ENCODE assay signal across 18 cellular contexts in genomic region chr13:99388334-99388923, GRCh38.
DNase-seq lines count a peak whose midpoint lies in the region; ATAC-seq and TF ChIP-seq lines count a peak whose summit lies in the region.
"Had no signal": no experiment of that assay in that cellular context is flagged by ENCODE, and none has a peak within 500 bp of the region (broad histone marks: within the 10 kb centered on the region; RNA-seq: fewer than 3 reads in every experiment).

No MANE protein-coding gene starts in this region.

- H3K9me3 ChIP-seq in CD4-positive, alpha-beta memory T cell (ENCODE audit: control insufficient read depth in 1 of 2, low read length in 2 of 2): no peaks in the 10 kb centered on the region
- no peaks in the 10 kb centered on the region for H3K9me3 ChIP-seq in naive thymus-derived CD4-positive, alpha-beta T cell (ENCODE audit: control insufficient read depth in 2 of 3, low read length in 3 of 3)
- H3K9me3 ChIP-seq: left ventricle myocardium inferior, mucosa of descending colon, suprapubic skin had no signal

- peaks cover 33 to 46% of the 10 kb centered on the region in 2 donors for H3K36me3 Mint-ChIP-seq in CD14-positive monocyte
- peaks cover 12 to 13% of the 10 kb centered on the region in 2 donors for H3K36me3 Mint-ChIP-seq in CD4-positive, alpha-beta memory T cell
- H3K36me3 Mint-ChIP-seq in activated T-helper 2 cell treated with anti-CD3 and anti-CD28 coated beads, Interferon-gamma antibody, Interleukin-2, Interleukin-4, amounts not matched to agents 10 μg/mL and 5 μg/mL and 100 μg/mL, durations not matched to agents 14 hours and 24 hours and 36 hours (ENCODE audit: low read depth): peaks cover 31% of the 10 kb centered on the region
- peaks cover 0 to 16% (median 6%) of the 10 kb centered on the region in 5 donors for H3K36me3 Mint-ChIP-seq in naive thymus-derived CD4-positive, alpha-beta T cell

- intact Hi-C loops in CD14-positive monocyte (cut with micrococcal nuclease): loop anchor here (5.0 to 10.0 kb wide), 2 partner anchors 121 to 124 kb away; no protein-coding TSS in a partner anchor
- intact Hi-C loops in CD4-positive, alpha-beta memory T cell (cut with micrococcal nuclease): loop anchor here (5.0 kb wide), 1 partner anchor 211 kb away; no protein-coding TSS in a partner anchor
- intact Hi-C loops in activated T-helper 2 cell treated with anti-CD3 and anti-CD28 coated beads, Interferon-gamma antibody, Interleukin-2, Interleukin-4, amounts not matched to agents 10 μg/mL and 5 μg/mL and 100 μg/mL, durations not matched to agents 14 hours and 24 hours and 36 hours (cut with micrococcal nuclease): loop anchor here (5.0 kb wide), 1 partner anchor 109 kb away; no protein-coding TSS in a partner anchor
- intact Hi-C loops in naive thymus-derived CD4-positive, alpha-beta T cell (cut with micrococcal nuclease): loop anchor here in 1 of 2 donors (5.0 kb wide), 1 partner anchor 211 kb away; no protein-coding TSS in a partner anchor

- no peaks in the 10 kb centered on the region for H3K9me3 Mint-ChIP-seq in CD14-positive monocyte
- no peaks in the 10 kb centered on the region for H3K9me3 Mint-ChIP-seq in CD4-positive, alpha-beta memory T cell
- H3K9me3 Mint-ChIP-seq in activated T-helper 2 cell treated with anti-CD3 and anti-CD28 coated beads, Interferon-gamma antibody, Interleukin-2, Interleukin-4, amounts not matched to agents 10 μg/mL and 5 μg/mL and 100 μg/mL, durations not matched to agents 14 hours and 24 hours and 36 hours: no peaks in the 10 kb centered on the region
- peaks cover 0 to 2% (median 0%) of the 10 kb centered on the region in 11 donors for H3K9me3 Mint-ChIP-seq in naive thymus-derived CD4-positive, alpha-beta T cell

- H3K4me1 Mint-ChIP-seq in CD14-positive monocyte: peaks cover 19% of the 10 kb centered on the region
- H3K4me1 Mint-ChIP-seq in CD4-positive, alpha-beta memory T cell: peaks cover 33 to 58% (median 47%) of the 10 kb centered on the region in 4 donors
- H3K4me1 Mint-ChIP-seq in activated T-helper 2 cell treated with anti-CD3 and anti-CD28 coated beads, Interferon-gamma antibody, Interleukin-2, Interleukin-4, amounts not matched to agents 10 μg/mL and 5 μg/mL and 100 μg/mL, durations not matched to agents 14 hours and 24 hours and 36 hours (ENCODE audit: low read depth): peaks cover 41% of the 10 kb centered on the region
- H3K4me1 Mint-ChIP-seq in naive thymus-derived CD4-positive, alpha-beta T cell: peaks cover 24 to 77% (median 69%) of the 10 kb centered on the region in 7 donors

- no peaks in the 10 kb centered on the region for H3K27me3 ChIP-seq in CD4-positive, alpha-beta memory T cell (ENCODE audit: insufficient read depth, low read length)
- H3K27me3 ChIP-seq in naive thymus-derived CD4-positive, alpha-beta T cell (ENCODE audit: control insufficient read depth in 2 of 2, insufficient read depth in 2 of 2, low read length in 2 of 2): no peaks in the 10 kb centered on the region
- H3K27me3 ChIP-seq: suprapubic skin had no signal

- H3K4me1 ChIP-seq in CD4-positive, alpha-beta memory T cell (ENCODE audit: insufficient read depth, low read length): peaks cover 53% of the 10 kb centered on the region
- peaks cover 46 to 53% of the 10 kb centered on the region in 2 donors for H3K4me1 ChIP-seq in naive thymus-derived CD4-positive, alpha-beta T cell (ENCODE audit: control insufficient read depth in 2 of 2, insufficient read depth in 2 of 2, low read length in 2 of 2)
- H3K4me1 ChIP-seq: left ventricle myocardium inferior, suprapubic skin had no signal

- POLR2A ChIA-PET in CD4-positive, alpha-beta memory T cell (lab: Charles Lee; ENCODE audit: partially characterized antibody): interaction anchor here (0.9 to 11.1 kb wide), 14 partner anchors 14 to 123 kb away, joined by 3 to 350 read pairs (median 7); partner anchors contain the start of gene GPR183
- POLR2A ChIA-PET in naive thymus-derived CD4-positive, alpha-beta T cell (lab: Charles Lee): interaction anchor here (0.7 to 23.7 kb wide), 19 partner anchors 10 to 433 kb away, joined by 3 to 364 read pairs (median 9); partner anchors contain the start of genes GPR183 and UBAC2

- DNase-seq in CD14-positive monocyte (ENCODE audit: low spot score) (no peak), dermis blood vessel endothelial cell (no peak)
- no peak for DNase-seq in CD4-positive, alpha-beta memory T cell
- DNase-seq in activated T-helper 2 cell treated with anti-CD3 and anti-CD28 coated beads, Interferon-gamma antibody, Interleukin-2, Interleukin-4, amounts not matched to agents 10 μg/mL and 5 μg/mL and 100 μg/mL, durations not matched to agents 14 hours and 24 hours and 36 hours (ENCODE audit: low spot score): no peak
- DNase-seq in naive thymus-derived CD4-positive, alpha-beta T cell: no peak
- DNase-seq: activated effector memory CD4-positive, alpha-beta T cell treated with Interleukin-2 at 50 U/mL for 16 hours; DMS 273 treated with DMSO at 0.1 percent for 48 hours; left ventricle myocardium inferior; mucosa of descending colon; NCI-H2029; NCI-H510A; SHP77 treated with DMSO at 0.1 percent for 48 hours; stimulated activated CD4-positive, alpha-beta T cell treated with anti-CD3 and anti-CD28 coated beads, Interleukin-2, amount 100 ng/mL, for 24 hours; T-helper 2 cell had no signal

- TF ChIP-seq CTCF in CD14-positive monocyte (IDR thresholded peaks at IDR 0.05): no peak

- H3K27ac ChIP-seq in CD4-positive, alpha-beta memory T cell (ENCODE audit: low read depth, low read length): peak overlapping the region; percentile 30
- peak overlapping the region; percentile 85 for H3K27ac ChIP-seq in naive thymus-derived CD4-positive, alpha-beta T cell (ENCODE audit: low read depth, low read length)
- H3K27ac ChIP-seq: left ventricle myocardium inferior, suprapubic skin had no signal

- CTCF ChIA-PET in CD4-positive, alpha-beta memory T cell (lab: Charles Lee; ENCODE audit: partially characterized antibody): interaction anchor here (0.6 to 14.1 kb wide), 26 partner anchors 9 to 212 kb away, joined by 3 to 315 read pairs (median 12); partner anchors contain the start of gene GPR183
- CTCF ChIA-PET in naive thymus-derived CD4-positive, alpha-beta T cell (lab: Charles Lee): interaction anchor here (0.7 to 12.7 kb wide), 26 partner anchors 14 to 212 kb away, joined by 3 to 173 read pairs (median 8); partner anchors contain the start of gene GPR183

- peaks cover 3 to 9% (median 5%) of the 10 kb centered on the region in 3 donors for H3K27me3 Mint-ChIP-seq in CD14-positive monocyte (ENCODE audit: low read depth in 3 of 3)
- no peaks in the 10 kb centered on the region for H3K27me3 Mint-ChIP-seq in CD4-positive, alpha-beta memory T cell
- H3K27me3 Mint-ChIP-seq in activated T-helper 2 cell treated with anti-CD3 and anti-CD28 coated beads, Interferon-gamma antibody, Interleukin-2, Interleukin-4, amounts not matched to agents 10 μg/mL and 5 μg/mL and 100 μg/mL, durations not matched to agents 14 hours and 24 hours and 36 hours (ENCODE audit: low read depth): no peaks in the 10 kb centered on the region
- H3K27me3 Mint-ChIP-seq in naive thymus-derived CD4-positive, alpha-beta T cell: no peaks in the 10 kb centered on the region

- peak overlapping the region; percentile 6 to 85 (median 70) for H3K27ac Mint-ChIP-seq in CD14-positive monocyte
- peak overlapping the region; percentile 77 to 97 (median 96) for H3K27ac Mint-ChIP-seq in CD4-positive, alpha-beta memory T cell
- H3K27ac Mint-ChIP-seq in activated T-helper 2 cell treated with anti-CD3 and anti-CD28 coated beads, Interferon-gamma antibody, Interleukin-2, Interleukin-4, amounts not matched to agents 10 μg/mL and 5 μg/mL and 100 μg/mL, durations not matched to agents 14 hours and 24 hours and 36 hours: peak overlapping the region; percentile 76
- H3K27ac Mint-ChIP-seq in naive thymus-derived CD4-positive, alpha-beta T cell: peak overlapping the region; percentile 69 to 99 (median 98)

- no peak for ATAC-seq in naive thymus-derived CD4-positive, alpha-beta T cell
- no peak for ATAC-seq in GM21529 (IDR thresholded peaks at IDR 0.05; ENCODE audit: unreplicated experiment)
- ATAC-seq in GM18519 (IDR thresholded peaks at IDR 0.05; ENCODE audit: low FRiP score, unreplicated experiment): no peak
- ATAC-seq: activated CD4-positive, CD25-positive, alpha-beta regulatory T cell treated with anti-CD3 and anti-CD28 coated beads, Interleukin-2, amount 50 U/mL, for 24 hours; mucosa of descending colon had no signal

- peaks cover 14% of the 10 kb centered on the region for H3K36me3 ChIP-seq in CD4-positive, alpha-beta memory T cell (ENCODE audit: insufficient read depth, low read length)
- H3K36me3 ChIP-seq in naive thymus-derived CD4-positive, alpha-beta T cell (ENCODE audit: control insufficient read depth in 2 of 3, insufficient read depth in 3 of 3, low read length in 3 of 3): peaks cover 0 to 7% (median 3%) of the 10 kb centered on the region in 3 experiments

- no peak overlapping the region for H3K4me3 ChIP-seq in CD4-positive, alpha-beta memory T cell (ENCODE audit: low read length in 2 of 2)
- H3K4me3 ChIP-seq in naive thymus-derived CD4-positive, alpha-beta T cell (ENCODE audit: low read length): no peak overlapping the region
- H3K4me3 ChIP-seq: left ventricle myocardium inferior, mucosa of descending colon, suprapubic skin had no signal

- peak overlapping the region in 1 of 2 donors; percentile 34 for H3K4me3 Mint-ChIP-seq in CD14-positive monocyte
- no peak overlapping the region for H3K4me3 Mint-ChIP-seq in CD4-positive, alpha-beta memory T cell
- no peak overlapping the region for H3K4me3 Mint-ChIP-seq in activated T-helper 2 cell treated with anti-CD3 and anti-CD28 coated beads, Interferon-gamma antibody, Interleukin-2, Interleukin-4, amounts not matched to agents 10 μg/mL and 5 μg/mL and 100 μg/mL, durations not matched to agents 14 hours and 24 hours and 36 hours (ENCODE audit: low read depth)
- peak overlapping the region in 5 of 10 donors; percentile 40 to 69 (median 58) for H3K4me3 Mint-ChIP-seq in naive thymus-derived CD4-positive, alpha-beta T cell
